Comparison of ENCODE assay signal across 9 cellular contexts in the genomic region with DNA sequence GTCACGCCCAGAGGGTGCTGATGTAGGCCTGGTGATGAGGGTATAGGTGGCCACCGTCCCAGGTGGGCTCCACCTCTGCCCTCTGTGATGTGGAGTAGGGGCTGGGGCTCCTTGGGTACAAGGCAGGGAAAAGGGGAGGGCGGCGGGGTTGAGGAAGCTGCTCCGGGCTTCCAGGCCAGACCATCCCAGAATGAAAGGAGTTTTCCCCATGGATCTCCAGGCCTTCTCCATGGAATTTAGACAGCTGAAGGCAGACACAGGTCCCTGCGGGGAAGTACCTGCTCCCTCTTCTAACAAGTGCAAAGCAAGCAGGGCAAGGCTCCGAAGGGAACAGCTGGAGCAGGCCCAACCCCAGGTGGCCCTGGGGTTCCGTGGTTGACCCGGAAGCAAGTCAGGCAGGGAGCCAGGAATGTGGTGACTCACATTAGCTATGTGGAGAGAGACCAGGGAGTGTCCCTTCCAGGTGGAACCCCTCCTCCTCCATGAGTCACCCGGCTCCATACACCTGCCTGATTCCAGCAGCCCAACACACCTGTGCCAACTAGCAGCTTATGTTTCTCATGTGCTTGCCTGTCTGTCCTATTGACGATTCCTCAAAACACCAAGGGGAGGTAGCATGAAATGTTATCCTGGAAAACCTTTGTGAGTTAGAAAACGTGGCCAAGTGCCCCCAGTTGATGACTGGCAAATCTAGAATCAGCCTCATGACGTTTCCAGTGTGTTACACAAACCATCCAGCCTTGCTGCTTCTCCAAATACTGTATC. TPM values are rescaled to one million over a fixed set of nuclear protein-coding genes. Genes with fewer than 3 reads are reported as not detected.
DNase-seq lines count a peak whose midpoint lies in the region; ATAC-seq, FAIRE-seq and TF ChIP-seq lines count a peak whose summit lies in the region.
"Had no signal": no experiment of that assay in that cellular context is flagged by ENCODE, and none has a peak within 500 bp of the region (broad histone marks: within the 10 kb centered on the region; RNA-seq: fewer than 3 reads in every experiment).

No MANE protein-coding gene starts in this region.

- TF ChIP-seq POLR2A in K562 (conservative IDR thresholded peaks at IDR 0.05), result no peak

- no peaks in the 10 kb centered on the region for H3K9me3 ChIP-seq in K562 (replicated peaks; ENCODE audit: control insufficient read depth, insufficient read depth, low read depth, low read length)
- no peaks in the 10 kb centered on the region for H3K9me3 ChIP-seq in tibial artery

- H3K27me3 ChIP-seq in K562 (ENCODE audit: control insufficient read depth in 2 of 2, insufficient read depth in 2 of 2, low read length in 2 of 2), result no peaks in the 10 kb centered on the region
- H3K27me3 ChIP-seq in kidney epithelial cell (ENCODE audit: control insufficient read depth, insufficient read depth, low read length), result no peaks in the 10 kb centered on the region
- no peaks in the 10 kb centered on the region for H3K27me3 ChIP-seq in tibial artery

- peak overlapping the region; percentile 96 for H3K27ac Mint-ChIP-seq in activated naive CD4-positive, alpha-beta T cell treated with anti-CD3 and anti-CD28 coated beads, Interleukin-2, amount 10 ng/mL, durations not matched to agents 7 days and 5 days

- peak overlapping the region; percentile 40; the same call in 1 of the 2 replicates for H3K4me2 ChIP-seq in K562 (ENCODE audit: insufficient read depth, low read length)

- peak overlapping the region; percentile 42; the same call in 2 of the 3 replicates for H3K27ac ChIP-seq in K562 (ENCODE audit: extremely low read depth, low read depth, low read length)
- peak overlapping the region; percentile 66 to 74 for H3K27ac ChIP-seq in tibial artery

- no TSS peak for BruUV-seq in K562 (replicated peaks; lab: Mats Ljungman, UMichigan)

- H3K9me1 ChIP-seq in K562 (ENCODE audit: control insufficient read depth, insufficient read depth, low read length), result no peaks in the 10 kb centered on the region

- 43% methylated on average over 13 of the region's 13 CpGs for WGBS in K562 (ENCODE audit: insufficient coverage, low coverage, missing lambda C conversion rate)

- no peaks in the 10 kb centered on the region for H3K36me3 ChIP-seq in K562 (ENCODE audit: control insufficient read depth, insufficient read depth, low read length)
- no peaks in the 10 kb centered on the region for H3K36me3 ChIP-seq in kidney epithelial cell (ENCODE audit: control insufficient read depth, insufficient read depth, low read length)
- no peaks in the 10 kb centered on the region for H3K36me3 ChIP-seq in tibial artery

- H3K4me1 ChIP-seq in K562 (replicated peaks in 1 of 2; ENCODE audit: control insufficient read depth in 2 of 2, insufficient read depth in 2 of 2, low read length in 2 of 2) (peaks cover 32 to 53% of the 10 kb centered on the region in 2 experiments), tibial artery (peaks cover 4 to 62% (median 43%) of the 10 kb centered on the region in 4 donors)

- TF ChIP-seq EP300 in K562 (IDR thresholded peaks at IDR 0.05; ENCODE audit: low read length), result peak; percentile 56

- no peak for TF ChIP-seq CTCF in K562 (IDR thresholded peaks at IDR 0.05 in 2 of 3, conservative IDR thresholded peaks at IDR 0.05 in 1 of 3; ENCODE audit: insufficient read depth in 2 of 3, low read depth in 1 of 3, low read length in 3 of 3)
- no peak for TF ChIP-seq CTCF in kidney epithelial cell (IDR thresholded peaks at IDR 0.05; ENCODE audit: insufficient read depth, low read length, poor library complexity, severe bottlenecking)
- no peak for TF ChIP-seq CTCF in tibial artery (IDR thresholded peaks at IDR 0.05)

- CTCF ChIA-PET in activated naive CD4-positive, alpha-beta T cell treated with anti-CD3 and anti-CD28 coated beads, Interleukin-2, amount 10 ng/mL, durations not matched to agents 7 days and 5 days (lab: Charles Lee), result interaction anchor here (0.7 to 4.0 kb wide), 10 partner anchors 24 to 309 kb away, joined by 3 to 31 read pairs (median 4); partner anchors contain the start of gene SYNJ2
- CTCF ChIA-PET in K562 (lab: Yijun Ruan, JAX; ENCODE audit: low intra/inter-chr PET ratio), result no interaction called here

- peaks cover 84% of the 10 kb centered on the region for H3K4me1 Mint-ChIP-seq in activated naive CD4-positive, alpha-beta T cell treated with anti-CD3 and anti-CD28 coated beads, Interleukin-2, amount 10 ng/mL, durations not matched to agents 7 days and 5 days

- H3K36me3 Mint-ChIP-seq in activated naive CD4-positive, alpha-beta T cell treated with anti-CD3 and anti-CD28 coated beads, Interleukin-2, amount 10 ng/mL, durations not matched to agents 7 days and 5 days, result peaks cover 4% of the 10 kb centered on the region

- H3K9ac ChIP-seq in K562 (ENCODE audit: insufficient read depth in 1 of 2, low read depth in 2 of 2, low read length in 2 of 2), result peak overlapping the region; percentile 27 to 81; a peak in 3 of 4 replicates

- H3K4me3 ChIP-seq in K562, result no peak overlapping the region
- H3K4me3 ChIP-seq in kidney epithelial cell (ENCODE audit: low read depth, low read length), result no peak overlapping the region
- H3K4me3 ChIP-seq in tibial artery, result no peak overlapping the region

- FAIRE-seq in K562 (lab: Jason Lieb, UNC), result peak; percentile 79
- FAIRE-seq: endometrium had no signal

- ATAC-seq in K562, result peak; percentile 68

- no peaks in the 10 kb centered on the region for H4K20me1 ChIP-seq in K562 (replicated peaks; ENCODE audit: control insufficient read depth, insufficient read depth, low read length)

- no peaks in the 10 kb centered on the region for H3K9me3 Mint-ChIP-seq in activated naive CD4-positive, alpha-beta T cell treated with anti-CD3 and anti-CD28 coated beads, Interleukin-2, amount 10 ng/mL, durations not matched to agents 7 days and 5 days

- peak; percentile 37 for DNase-seq in activated naive CD4-positive, alpha-beta T cell treated with anti-CD3 and anti-CD28 coated beads, Interleukin-2, amount 10 ng/mL, durations not matched to agents 7 days and 5 days
- DNase-seq in activated naive CD4-positive, alpha-beta T cell (lab: John Stamatoyannopoulos, UW), result no peak
- DNase-seq in NCI-H510A treated with DMSO at 0.1 percent for 48 hours (lab: John Stamatoyannopoulos, UW) (peak; percentile 88), K562 (ENCODE audit: extremely low read depth in 1 of 4, low spot score in 3 of 4) (peak; percentile 79 to 94 (median 90)), kidney epithelial cell (ENCODE audit: low read depth) (peak; percentile 94), tibial artery (no peak), pons (ENCODE audit: low spot score) (no peak)
- no peak for DNase-seq in stimulated activated naive CD4-positive, alpha-beta T cell treated with Interleukin-2 at 50 U/mL for 16 hours (lab: John Stamatoyannopoulos, UW)

- TF ChIP-seq RAD21 in K562 (CRISPR knock-in tag; conservative IDR thresholded peaks at IDR 0.05 in 1 of 2, IDR thresholded peaks at IDR 0.05 in 1 of 2), result peak in 1 of 2 experiments; percentile 16; a peak in 1 of 4 replicates

- no peaks in the 10 kb centered on the region for H3K79me2 ChIP-seq in K562 (ENCODE audit: control insufficient read depth, insufficient read depth, low read length)

- peak overlapping the region; percentile 45 for H3K4me3 Mint-ChIP-seq in activated naive CD4-positive, alpha-beta T cell treated with anti-CD3 and anti-CD28 coated beads, Interleukin-2, amount 10 ng/mL, durations not matched to agents 7 days and 5 days

- in situ Hi-C loops in K562 (cut with MboI), result no loop called here

- intact Hi-C loops in K562 (cut with micrococcal nuclease) (loop anchor here (2.0 kb wide), 1 partner anchor 61 kb away; no protein-coding TSS in a partner anchor), tibial artery (cut with DNase I; ENCODE audit: low total_unique reads) (no loop called here)

- H3K27me3 Mint-ChIP-seq in activated naive CD4-positive, alpha-beta T cell treated with anti-CD3 and anti-CD28 coated beads, Interleukin-2, amount 10 ng/mL, durations not matched to agents 7 days and 5 days, result peaks cover 50% of the 10 kb centered on the region

- POLR2A ChIA-PET in K562 (lab: Yijun Ruan, JAX), result interaction anchor here (0.7 to 1.2 kb wide), 3 partner anchors 8 to 145 kb away, joined by 3 to 4 read pairs (median 3); no protein-coding TSS in a partner anchor

- peak overlapping the region; percentile 77 for H2AFZ ChIP-seq in K562 (ENCODE audit: low read depth, low read length)

TF ChIP-seq in K562, 482 proteins besides CTCF, POLR2A, EP300 and RAD21 (continues in another document):
- TF ChIP-seq GMEB1 (CRISPR knock-in tag; IDR thresholded peaks at IDR 0.05) (no peak), FOXP1 (CRISPR knock-in tag; IDR thresholded peaks at IDR 0.05) (0 out of 2 replicates have a peak, but pooled peaks have one; percentile 17)

RNA-seq across cellular contexts. Expression of gene SNX9, which starts 59.7 kb away (rescaled TPM):
- total RNA-seq in K562 (2011; cell fraction: chromatin; rRNA removed; ENCODE audit: low replicate concordance), result 38.7 and 52.0 TPM in 2 replicates
- 23.3 and 24.7 TPM in 2 replicates for total RNA-seq in K562 (2011; cell fraction: nucleolus; rRNA removed)
- total RNA-seq in K562 (2011; cell fraction: nucleoplasm; rRNA removed), result 28.7 and 31.5 TPM in 2 replicates
- total RNA-seq in K562 (2014; rRNA removed) (57.1 and 64.3 TPM in 2 replicates), K562 (2014; rRNA removed; fragmentation: Illumina TruSeq; extraction: Trizol) (52.8 and 59.8 TPM in 2 replicates), K562 (2015; rRNA removed; fragmentation: Illumina TruSeq; extraction: Trizol) (45.2 and 48.1 TPM in 2 replicates), K562 (2021) (66.8 and 72.2 TPM in 2 replicates), kidney epithelial cell (66.5 and 67.3 TPM in 2 replicates)
- polyA plus RNA-seq in K562 (2011; rRNA removed) (63.6 and 80.2 TPM in 2 replicates), K562 (2014; fragmentation: Illumina TruSeq; extraction: Trizol) (79.5 and 81.7 TPM in 2 replicates), K562 (2014; fragmentation: Nextera tagmentation; extraction: Ambion mirVana) (1 to 10 TPM; 6.0 to 7.3 TPM), K562 (2014; rRNA removed) (61.3 and 70.0 TPM in 2 replicates)
- 35.7 and 42.0 TPM in 2 replicates for polyA plus RNA-seq in K562 (2011; cell fraction: cytosol; rRNA removed)
- polyA plus RNA-seq in K562 (2011; cell fraction: nucleus; rRNA removed), result 56.0 and 61.8 TPM in 2 replicates
- 38.3 and 43.4 TPM in 2 replicates for polyA plus RNA-seq in K562 (2012)
- polyA minus RNA-seq in K562 (2011; rRNA and poly(A)+ RNA removed), result 59.7 and 63.7 TPM in 2 replicates
- polyA minus RNA-seq in K562 (2011; cell fraction: cytosol; rRNA and poly(A)+ RNA removed), result 28.7 and 35.8 TPM in 2 replicates
- polyA minus RNA-seq in K562 (2011; cell fraction: nucleus; rRNA and poly(A)+ RNA removed), result 21.7 and 34.3 TPM in 2 replicates

Comparison
In these comparisons a context has a peak if more than half of its experiments do, and no peak if none do; other contexts are left out.
1. DNase-seq: peak in activated naive CD4-positive, alpha-beta T cell treated with anti-CD3 and anti-CD28 coated beads, Interleukin-2, amount 10 ng/mL, durations not matched to agents 7 days and 5 days (single experiment), NCI-H510A treated with DMSO at 0.1 percent for 48 hours (single experiment), K562 (4 of 4) and kidney epithelial cell (single experiment); none in activated naive CD4-positive, alpha-beta T cell (0 of 4), tibial artery (0 of 2), pons (single experiment) and stimulated activated naive CD4-positive, alpha-beta T cell treated with Interleukin-2 at 50 U/mL for 16 hours (single experiment).